In the genomic region with DNA sequence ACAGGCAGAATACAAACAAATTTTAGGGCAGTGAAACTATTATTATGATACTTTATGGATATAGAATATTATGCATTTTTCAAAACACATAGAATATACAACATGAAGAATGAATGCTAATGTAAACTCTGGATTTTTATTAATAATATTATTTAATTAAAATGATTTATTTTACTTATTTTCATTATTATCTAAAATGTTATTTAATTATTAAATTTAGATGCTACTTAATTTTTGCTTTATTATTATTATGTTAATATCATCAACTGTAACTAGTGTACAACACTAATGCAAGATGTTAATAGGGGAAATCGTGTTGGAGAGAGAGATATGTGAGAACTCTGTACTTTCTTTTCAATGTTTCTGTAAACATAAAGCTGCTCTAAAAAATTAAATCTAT, we compare ENCODE assay signal across 15 cellular contexts.
"Had no signal": no experiment of that assay in that cellular context is flagged by ENCODE, and none has a peak within 500 bp of the region (broad histone marks: within the 10 kb centered on the region; RNA-seq: fewer than 3 reads in every experiment).

No MANE protein-coding gene starts in this region.

- H3K4me1 ChIP-seq: SJSA1 had no signal

- H3K36me3 ChIP-seq: SJSA1 had no signal

- H3K9me3 ChIP-seq: SJSA1, SK-N-SH had no signal

- DNase-seq: Kasumi-1, MG63, NCI-H1048, NCI-H1436, NCI-H1694, NCI-H2081 treated with DMSO at 0.1 percent for 48 hours, NCI-H226, NCI-H446 treated with DMSO at 0.1 percent for 48 hours, PC-9, Right ventricle myocardium superior, RPMI8226, SK-N-SH, SW 1271 had no signal

- H3K4me3 ChIP-seq: MG63, PC-9, SJSA1 had no signal

- ATAC-seq: Panc1 had no signal

- H3K27ac ChIP-seq: PC-9, SJSA1 had no signal

- H3K9ac ChIP-seq: SK-N-SH had no signal
